Comparison of ENCODE assay signal across 8 cellular contexts in the genomic region with DNA sequence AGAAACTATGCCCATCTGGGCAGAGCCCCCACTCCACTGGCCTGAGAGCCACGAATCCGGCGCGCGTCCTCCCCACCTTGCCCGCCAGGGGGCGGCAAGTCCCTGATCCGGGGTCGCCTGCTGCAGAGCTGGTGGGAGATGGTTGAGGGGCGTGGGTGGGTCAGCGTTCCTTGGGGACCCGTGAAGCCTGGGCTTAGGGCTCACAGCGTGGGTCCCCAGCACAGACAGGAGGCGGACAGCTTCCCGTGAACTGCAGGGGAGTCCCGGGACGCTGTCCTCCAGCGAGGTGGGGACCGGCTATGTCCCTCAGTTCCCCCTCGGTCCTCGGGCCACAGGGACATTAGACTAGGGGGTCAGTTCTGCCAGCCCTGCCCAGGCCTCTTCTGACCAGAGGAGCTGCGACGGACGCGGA. TPM values are rescaled to one million over a fixed set of nuclear protein-coding genes. Genes with fewer than 3 reads are reported as not detected.
DNase-seq lines count a peak whose midpoint lies in the region; ATAC-seq and TF ChIP-seq lines count a peak whose summit lies in the region.

No MANE protein-coding gene starts in this region.

- peaks cover 16% of the 10 kb centered on the region for H3K36me3 ChIP-seq in HUES6 (ENCODE audit: control insufficient read depth, insufficient read depth, low read length)
- H3K36me3 ChIP-seq in Peyer's patch, result peaks cover 0 to 5% (median 0%) of the 10 kb centered on the region in 3 donors
- no peaks in the 10 kb centered on the region for H3K36me3 ChIP-seq in neural cell (ENCODE audit: insufficient read depth, low read length)
- peaks cover 0 to 3% (median 1%) of the 10 kb centered on the region in 5 donors for H3K36me3 ChIP-seq in subcutaneous abdominal adipose tissue (ENCODE audit: control insufficient read depth in 5 of 5, insufficient read depth in 5 of 5, low read length in 5 of 5)

- TF ChIP-seq CTCF in Peyer's patch (IDR thresholded peaks at IDR 0.05), result peak; percentile 80 to 96 (median 90)
- peak; percentile 81 for TF ChIP-seq CTCF in fibroblast of villous mesenchyme (IDR thresholded peaks at IDR 0.05; ENCODE audit: insufficient read depth, low read depth, low read length)
- TF ChIP-seq CTCF in neural cell (IDR thresholded peaks at IDR 0.05; ENCODE audit: poor library complexity, severe bottlenecking), result peak; percentile 95

- H3K79me2 ChIP-seq in neural cell (replicated peaks; ENCODE audit: insufficient read depth, low read length), result peaks cover 14% of the 10 kb centered on the region

- H3K27me3 ChIP-seq in HUES6 (ENCODE audit: control insufficient read depth, insufficient read depth, low read length), result no peaks in the 10 kb centered on the region
- no peaks in the 10 kb centered on the region for H3K27me3 ChIP-seq in Peyer's patch
- no peaks in the 10 kb centered on the region for H3K27me3 ChIP-seq in neural cell (ENCODE audit: insufficient read depth, low read depth, low read length)
- H3K27me3 ChIP-seq in subcutaneous abdominal adipose tissue (ENCODE audit: control insufficient read depth in 5 of 5, insufficient read depth in 4 of 5, low read length in 5 of 5), result no peaks in the 10 kb centered on the region

- peak; percentile 31 for DNase-seq in DMS153 treated with DMSO at 0.1 percent for 48 hours (lab: John Stamatoyannopoulos, UW; ENCODE audit: unreplicated experiment)
- peak; percentile 73 to 86 (median 85) for DNase-seq in Peyer's patch
- DNase-seq in activated effector memory CD4-positive, alpha-beta T cell treated with anti-CD3 and anti-CD28 coated beads, Interleukin-2, amount 50 U/mL, for 16 hours, result peak; percentile 93
- DNase-seq in fibroblast of villous mesenchyme (ENCODE audit: low read depth), result peak; percentile 64

- peak overlapping the region; percentile 72 for H3K4me2 ChIP-seq in neural cell (ENCODE audit: low read length)

- H3K9me3 ChIP-seq in HUES6 (ENCODE audit: control insufficient read depth, insufficient read depth, low read depth, low read length), result no peaks in the 10 kb centered on the region
- no peaks in the 10 kb centered on the region for H3K9me3 ChIP-seq in Peyer's patch
- H3K9me3 ChIP-seq in neural cell (ENCODE audit: low read length), result no peaks in the 10 kb centered on the region
- no peaks in the 10 kb centered on the region for H3K9me3 ChIP-seq in subcutaneous abdominal adipose tissue (ENCODE audit: control insufficient read depth in 5 of 5, low read length in 5 of 5)

- no peak for TF ChIP-seq EP300 in neural cell (conservative IDR thresholded peaks at IDR 0.05; ENCODE audit: poor library complexity, severe bottlenecking)

- peak overlapping the region; percentile 80 for H2AFZ ChIP-seq in neural cell (ENCODE audit: low read depth, low read length)

- H3K4me1 ChIP-seq in HUES6 (ENCODE audit: control insufficient read depth, insufficient read depth, low read length), result peaks cover 8% of the 10 kb centered on the region
- peaks cover 0 to 20% (median 5%) of the 10 kb centered on the region in 4 donors for H3K4me1 ChIP-seq in Peyer's patch
- peaks cover 4 to 26% (median 22%) of the 10 kb centered on the region in 5 donors for H3K4me1 ChIP-seq in subcutaneous abdominal adipose tissue (ENCODE audit: control insufficient read depth in 5 of 5, insufficient read depth in 5 of 5, low read length in 5 of 5)

- H3K9ac ChIP-seq in HUES6 (ENCODE audit: low read length), result peak overlapping the region; percentile 85
- peak overlapping the region; percentile 91 for H3K9ac ChIP-seq in neural cell (ENCODE audit: low read length)
- H3K9ac ChIP-seq in subcutaneous abdominal adipose tissue (ENCODE audit: low read length in 5 of 5), result peak overlapping the region; percentile 68 to 97 (median 94)

- H3F3A ChIP-seq in neural cell (ENCODE audit: insufficient read depth, low read length, poor library complexity, severe bottlenecking), result no peaks in the 10 kb centered on the region

- H3K9me2 ChIP-seq in neural cell (ENCODE audit: insufficient read depth, low read length), result no peaks in the 10 kb centered on the region

- TF ChIP-seq RAD21 in neural cell (conservative IDR thresholded peaks at IDR 0.05), result peak; percentile 83

- no peak for TF ChIP-seq POLR2A in Peyer's patch (IDR thresholded peaks at IDR 0.05)

- ATAC-seq in GM21423 (IDR thresholded peaks at IDR 0.05; ENCODE audit: unreplicated experiment), result peak; percentile 62

- peak overlapping the region; percentile 93 for H3K4me3 ChIP-seq in HUES6 (ENCODE audit: low read depth, low read length)
- H3K4me3 ChIP-seq in Peyer's patch, result peak overlapping the region; percentile 71 to 92 (median 80)
- peak overlapping the region; percentile 91 for H3K4me3 ChIP-seq in fibroblast of villous mesenchyme (ENCODE audit: low read depth, low read length)
- peak overlapping the region; percentile 87 for H3K4me3 ChIP-seq in neural cell (ENCODE audit: low read length)
- peak overlapping the region; percentile 40 to 95 (median 86) for H3K4me3 ChIP-seq in subcutaneous abdominal adipose tissue (ENCODE audit: low read depth in 1 of 5, low read length in 5 of 5)

- H4K20me1 ChIP-seq in neural cell (ENCODE audit: insufficient read depth), result no peaks in the 10 kb centered on the region

- H3K27ac ChIP-seq in HUES6 (ENCODE audit: low read depth, low read length) (peak overlapping the region; percentile 48; the same call in 1 of the 2 replicates), Peyer's patch (peak overlapping the region; percentile 92 to 97 (median 94)), neural cell (ENCODE audit: low read length) (peak overlapping the region; percentile 82), subcutaneous abdominal adipose tissue (ENCODE audit: low read depth, low read length) (peak overlapping the region; percentile 84)

TF ChIP-seq in neural cell, 6 proteins besides CTCF, POLR2A, EP300 and RAD21:
- TF ChIP-seq TAF1 (IDR thresholded peaks at IDR 0.05; ENCODE audit: low read depth) (no peak), EZH2 (IDR thresholded peaks at IDR 0.05; ENCODE audit: borderline replicate concordance, insufficient read depth, low read length, poor library complexity, severe bottlenecking) (no peak), MXI1 (conservative IDR thresholded peaks at IDR 0.05; ENCODE audit: poor library complexity, severe bottlenecking) (no peak), SMC3 (conservative IDR thresholded peaks at IDR 0.05; ENCODE audit: poor library complexity) (peak; percentile 96), POLR2AphosphoS5 (IDR thresholded peaks at IDR 0.05) (no peak)
- TF ChIP-seq, protein P1, sequence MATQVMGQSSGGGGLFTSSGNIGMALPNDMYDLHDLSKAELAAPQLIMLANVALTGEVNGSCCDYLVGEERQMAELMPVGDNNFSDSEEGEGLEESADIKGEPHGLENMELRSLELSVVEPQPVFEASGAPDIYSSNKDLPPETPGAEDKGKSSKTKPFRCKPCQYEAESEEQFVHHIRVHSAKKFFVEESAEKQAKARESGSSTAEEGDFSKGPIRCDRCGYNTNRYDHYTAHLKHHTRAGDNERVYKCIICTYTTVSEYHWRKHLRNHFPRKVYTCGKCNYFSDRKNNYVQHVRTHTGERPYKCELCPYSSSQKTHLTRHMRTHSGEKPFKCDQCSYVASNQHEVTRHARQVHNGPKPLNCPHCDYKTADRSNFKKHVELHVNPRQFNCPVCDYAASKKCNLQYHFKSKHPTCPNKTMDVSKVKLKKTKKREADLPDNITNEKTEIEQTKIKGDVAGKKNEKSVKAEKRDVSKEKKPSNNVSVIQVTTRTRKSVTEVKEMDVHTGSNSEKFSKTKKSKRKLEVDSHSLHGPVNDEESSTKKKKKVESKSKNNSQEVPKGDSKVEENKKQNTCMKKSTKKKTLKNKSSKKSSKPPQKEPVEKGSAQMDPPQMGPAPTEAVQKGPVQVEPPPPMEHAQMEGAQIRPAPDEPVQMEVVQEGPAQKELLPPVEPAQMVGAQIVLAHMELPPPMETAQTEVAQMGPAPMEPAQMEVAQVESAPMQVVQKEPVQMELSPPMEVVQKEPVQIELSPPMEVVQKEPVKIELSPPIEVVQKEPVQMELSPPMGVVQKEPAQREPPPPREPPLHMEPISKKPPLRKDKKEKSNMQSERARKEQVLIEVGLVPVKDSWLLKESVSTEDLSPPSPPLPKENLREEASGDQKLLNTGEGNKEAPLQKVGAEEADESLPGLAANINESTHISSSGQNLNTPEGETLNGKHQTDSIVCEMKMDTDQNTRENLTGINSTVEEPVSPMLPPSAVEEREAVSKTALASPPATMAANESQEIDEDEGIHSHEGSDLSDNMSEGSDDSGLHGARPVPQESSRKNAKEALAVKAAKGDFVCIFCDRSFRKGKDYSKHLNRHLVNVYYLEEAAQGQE (IDR thresholded peaks at IDR 0.05; ENCODE audit: borderline replicate concordance), result no peak

RNA-seq across cellular contexts. Expression of a gene that starts 0.6 kb away (rescaled TPM):
- total RNA-seq in Peyer's patch (10 to 100 TPM; 23.9 to 38.1 (median 29.7) TPM), fibroblast of villous mesenchyme (34.1 and 46.7 TPM in 2 replicates)
- polyA plus RNA-seq in neural cell, result 92.1 and 104 TPM in 2 replicates
- 39.0 and 50.6 TPM in 2 replicates for polyA minus RNA-seq in neural cell

RNA-seq across cellular contexts. Expression of a gene that starts 11.3 kb away (rescaled TPM):
- total RNA-seq in Peyer's patch, result 100 to 1,000 TPM in 1 of 4 donors, 10 to 100 TPM in 3; 41.3 to 126 (median 72.9) TPM
- 15.5 and 19.6 TPM in 2 replicates for total RNA-seq in fibroblast of villous mesenchyme
- 28.3 and 33.5 TPM in 2 replicates for polyA plus RNA-seq in neural cell
- polyA minus RNA-seq in neural cell, result 34.7 and 39.9 TPM in 2 replicates

RNA-seq across cellular contexts. Expression of a gene that starts 14.9 kb away (rescaled TPM):
- not detected for total RNA-seq in Peyer's patch
- not detected in 2 replicates for total RNA-seq in fibroblast of villous mesenchyme
- polyA plus RNA-seq in neural cell, result not detected in 2 replicates
- polyA minus RNA-seq in neural cell, result not detected in 2 replicates

RNA-seq across cellular contexts. Expression of a gene that starts 28.0 kb away (rescaled TPM):
- total RNA-seq in Peyer's patch (not detected), fibroblast of villous mesenchyme (not detected in 2 replicates)
- polyA plus RNA-seq in neural cell, result not detected in 2 replicates
- not detected in 2 replicates for polyA minus RNA-seq in neural cell

RNA-seq across cellular contexts. Expression of a gene that starts 31.8 kb away (rescaled TPM):
- 100 to 1,000 TPM; 123 to 236 (median 172) TPM for total RNA-seq in Peyer's patch
- 88.1 and 97.9 TPM in 2 replicates for total RNA-seq in fibroblast of villous mesenchyme
- polyA plus RNA-seq in neural cell, result 279 and 284 TPM in 2 replicates
- 134 and 138 TPM in 2 replicates for polyA minus RNA-seq in neural cell

Comparison
In these comparisons a context has a peak if more than half of its experiments do, and no peak if none do; other contexts are left out.
1. Peak in every context shown above with its lines: DNase-seq, ATAC-seq, H3K4me3 ChIP-seq and H3K27ac ChIP-seq.
2. DNase-seq: peak in every context shown above with its lines; median percentile 93 in activated effector memory CD4-positive, alpha-beta T cell treated with anti-CD3 and anti-CD28 coated beads, Interleukin-2, amount 50 U/mL, for 16 hours; 85 in Peyer's patch; 64 in fibroblast of villous mesenchyme; 31 in DMS153 treated with DMSO at 0.1 percent for 48 hours.